ENCODE assay signal across 19 cellular contexts in the genomic region with DNA sequence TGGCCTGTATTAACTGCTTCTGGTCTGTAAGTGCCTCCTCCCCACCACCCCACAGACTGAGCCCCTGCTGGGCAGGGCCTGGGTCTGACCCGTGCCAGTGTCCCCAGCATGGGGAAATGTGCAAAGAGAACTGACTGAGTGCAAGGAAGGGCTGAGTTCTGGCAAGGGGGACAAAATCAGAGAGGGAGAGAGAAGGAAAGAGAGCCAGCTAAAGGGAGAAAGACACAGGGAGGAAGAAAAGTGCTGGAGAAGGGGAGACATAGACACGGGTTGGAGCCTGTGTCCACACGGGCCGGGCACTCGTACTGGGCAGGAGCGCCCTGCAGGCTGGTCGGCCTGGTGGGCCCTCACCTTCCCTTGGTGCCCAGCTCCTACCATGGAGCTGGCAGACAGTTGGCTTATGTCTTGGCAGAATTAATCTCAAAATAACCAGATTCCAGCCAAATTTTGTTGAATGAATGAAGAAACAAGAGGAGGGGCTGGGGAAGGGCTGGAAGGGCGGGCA. TPM values are rescaled to one million over a fixed set of nuclear protein-coding genes. Genes with fewer than 3 reads are reported as not detected.
DNase-seq lines count a peak whose midpoint lies in the region; ATAC-seq and TF ChIP-seq lines count a peak whose summit lies in the region.
"Had no signal": no experiment of that assay in that cellular context is flagged by ENCODE, and none has a peak within 500 bp of the region (broad histone marks: within the 10 kb centered on the region; RNA-seq: fewer than 3 reads in every experiment).

No MANE protein-coding gene starts in this region.

- peaks cover 51% of the 10 kb centered on the region for H3K36me3 Mint-ChIP-seq in activated T-cell treated with anti-CD3 and anti-CD28 coated beads, Interleukin-2, amount 50 U/mL, for 24 hours (ENCODE audit: low read depth)
- no peaks in the 10 kb centered on the region for H3K36me3 Mint-ChIP-seq in IgD-negative memory B cell
- H3K36me3 Mint-ChIP-seq in effector memory CD8-positive, alpha-beta T cell (ENCODE audit: insufficient read depth): peaks cover 59% of the 10 kb centered on the region
- no peaks in the 10 kb centered on the region for H3K36me3 Mint-ChIP-seq in type B pancreatic cell

- no peak overlapping the region for H2AFZ ChIP-seq in Karpas-422 (ENCODE audit: low read length)

- no peak for DNase-seq in activated T-cell treated with anti-CD3 and anti-CD28 coated beads, Interleukin-2, amount 50 U/mL, for 24 hours
- DNase-seq in activated T-cell treated with anti-CD3 and anti-CD28 coated beads for 4 hours (no peak), spleen (no peak), Karpas-422 (no peak), superior temporal gyrus (ENCODE audit: extremely low spot score) (no peak), type B pancreatic cell (ENCODE audit: extremely low spot score, unreplicated experiment) (no peak)
- DNase-seq in effector memory CD8-positive, alpha-beta T cell: no peak
- DNase-seq: ACHN; central memory CD4-positive, alpha-beta T cell; effector CD8-positive, alpha-beta T cell; EL; head of caudate nucleus; islet precursor cell; MG63; NCI-H187 treated with DMSO at 0.1 percent for 48 hours; stimulated activated naive CD4-positive, alpha-beta T cell treated with Interleukin-2 at 50 U/mL for 16 hours had no signal

- no peak for ATAC-seq in effector memory CD8-positive, alpha-beta T cell (replicated peaks)

- H3K9me2 ChIP-seq in Karpas-422 (replicated peaks; ENCODE audit: insufficient read depth, low read length): no peaks in the 10 kb centered on the region

- H3K4me1 Mint-ChIP-seq in activated T-cell treated with anti-CD3 and anti-CD28 coated beads, Interleukin-2, amount 50 U/mL, for 24 hours (ENCODE audit: low read depth): peaks cover 75% of the 10 kb centered on the region
- peaks cover 0 to 8% (median 5%) of the 10 kb centered on the region in 3 donors for H3K4me1 Mint-ChIP-seq in IgD-negative memory B cell
- H3K4me1 Mint-ChIP-seq in effector memory CD8-positive, alpha-beta T cell (ENCODE audit: low read depth in 2 of 2): peaks cover 62 to 85% of the 10 kb centered on the region in 2 donors
- peaks cover 7% of the 10 kb centered on the region for H3K4me1 Mint-ChIP-seq in type B pancreatic cell (ENCODE audit: unreplicated experiment)

- H3K9me3 ChIP-seq in spleen: no peaks in the 10 kb centered on the region
- H3K9me3 ChIP-seq in Karpas-422 (ENCODE audit: low read length): no peaks in the 10 kb centered on the region
- H3K9me3 ChIP-seq: MG63 had no signal

- no peak for TF ChIP-seq POLR2A in spleen (IDR thresholded peaks at IDR 0.05)

- H3K27me3 ChIP-seq in spleen (replicated peaks in 1 of 7): no peaks in the 10 kb centered on the region
- no peaks in the 10 kb centered on the region for H3K27me3 ChIP-seq in Karpas-422 (ENCODE audit: low read length)
- H3K27me3 ChIP-seq: MG63 had no signal

- intact Hi-C loops in spleen (cut with DNase I; ENCODE audit: low total_unique reads): no loop called here

- H3K36me3 ChIP-seq in spleen (no peaks in the 10 kb centered on the region), Karpas-422 (ENCODE audit: insufficient read depth, low read length) (no peaks in the 10 kb centered on the region)
- H3K36me3 ChIP-seq: MG63 had no signal

- peak overlapping the region; percentile 98 for H3K27ac Mint-ChIP-seq in activated T-cell treated with anti-CD3 and anti-CD28 coated beads, Interleukin-2, amount 50 U/mL, for 24 hours
- peak overlapping the region in 1 of 3 donors; percentile 80 for H3K27ac Mint-ChIP-seq in IgD-negative memory B cell
- H3K27ac Mint-ChIP-seq in effector memory CD8-positive, alpha-beta T cell: peak overlapping the region; percentile 78 to 95
- H3K27ac Mint-ChIP-seq in type B pancreatic cell: no peak overlapping the region

- H3K4me3 Mint-ChIP-seq in activated T-cell treated with anti-CD3 and anti-CD28 coated beads, Interleukin-2, amount 50 U/mL, for 24 hours: peak overlapping the region; percentile 97
- H3K4me3 Mint-ChIP-seq in IgD-negative memory B cell (peak overlapping the region in 3 of 4 donors; percentile 12 to 55 (median 54)), type B pancreatic cell (no peak overlapping the region)
- peak overlapping the region; percentile 89 to 97 for H3K4me3 Mint-ChIP-seq in effector memory CD8-positive, alpha-beta T cell

- H3K9me3 Mint-ChIP-seq in activated T-cell treated with anti-CD3 and anti-CD28 coated beads, Interleukin-2, amount 50 U/mL, for 24 hours: peaks cover 2% of the 10 kb centered on the region
- H3K9me3 Mint-ChIP-seq in IgD-negative memory B cell: no peaks in the 10 kb centered on the region
- H3K9me3 Mint-ChIP-seq in effector memory CD8-positive, alpha-beta T cell: peaks cover 0 to 4% of the 10 kb centered on the region in 2 donors
- no peaks in the 10 kb centered on the region for H3K9me3 Mint-ChIP-seq in type B pancreatic cell

- 69 to 84% (median 72%) methylated on average over 8 of the region's 8 CpGs for WGBS in spleen, 5 donors

- H3K4me3 ChIP-seq in spleen (peak overlapping the region in 7 of 8 donors; percentile 18 to 95 (median 35)), Karpas-422 (ENCODE audit: low read length) (no peak overlapping the region)
- H3K4me3 ChIP-seq: MG63 had no signal

- no peaks in the 10 kb centered on the region for H3K27me3 Mint-ChIP-seq in activated T-cell treated with anti-CD3 and anti-CD28 coated beads, Interleukin-2, amount 50 U/mL, for 24 hours
- no peaks in the 10 kb centered on the region for H3K27me3 Mint-ChIP-seq in IgD-negative memory B cell
- no peaks in the 10 kb centered on the region for H3K27me3 Mint-ChIP-seq in effector memory CD8-positive, alpha-beta T cell
- H3K27me3 Mint-ChIP-seq in type B pancreatic cell: peaks cover 3% of the 10 kb centered on the region

- H3K4me2 ChIP-seq in Karpas-422 (ENCODE audit: low read depth, low read length, poor library complexity, severe bottlenecking): no peak overlapping the region

- TF ChIP-seq CTCF in spleen (IDR thresholded peaks at IDR 0.05 in 8 of 11, conservative IDR thresholded peaks at IDR 0.05 in 3 of 11): no peak
- TF ChIP-seq CTCF in type B pancreatic cell (conservative IDR thresholded peaks at IDR 0.05): no peak

- H3K4me1 ChIP-seq in spleen (peaks cover 4 to 94% (median 31%) of the 10 kb centered on the region in 6 donors), Karpas-422 (ENCODE audit: low read length) (peaks cover 18% of the 10 kb centered on the region)

- no peak overlapping the region for H3K9ac ChIP-seq in Karpas-422 (ENCODE audit: low read length)

- no peaks in the 10 kb centered on the region for H4K20me1 ChIP-seq in Karpas-422 (ENCODE audit: insufficient read depth, low read depth, low read length)

- peaks cover 5% of the 10 kb centered on the region for H3K79me2 ChIP-seq in Karpas-422 (ENCODE audit: low read length)

- peak overlapping the region in 7 of 8 donors; percentile 34 to 97 (median 77) for H3K27ac ChIP-seq in spleen
- no peak overlapping the region for H3K27ac ChIP-seq in Karpas-422 (ENCODE audit: low read length)
- H3K27ac ChIP-seq: RWPE1 had no signal

RNA-seq across cellular contexts. Expression of gene NKG7, which starts 1.2 kb away (rescaled TPM):
- polyA plus RNA-seq in IgD-negative memory B cell: 66.0 TPM
- 100 to 1,000 TPM in 3 of 7 donors, 10 to 100 TPM in 4; 54.5 to 144 (median 94.1) TPM for total RNA-seq in spleen
- 10 to 100 TPM; 30.8 to 43.7 (median 37.8) TPM for polyA plus RNA-seq in spleen
- total RNA-seq in Karpas-422 (2014; rRNA removed; shearing (Covaris generic); ENCODE audit: low replicate concordance): not detected in 2 replicates
- not detected in 2 replicates for total RNA-seq in type B pancreatic cell (ENCODE audit: low replicate concordance)
- polyA plus RNA-seq: neural cell had no signal

RNA-seq across cellular contexts. Expression of gene CLDND2, which starts 2.4 kb away (rescaled TPM):
- polyA plus RNA-seq in IgD-negative memory B cell (not detected), spleen (1 to 10 TPM in 1 of 3 donors, under 1 TPM in 2; 0.36 to 3.4 (median 0.77) TPM)
- total RNA-seq in spleen (1 to 10 TPM in 5 of 7 donors, not detected in 2; 2.1 to 4.9 (median 2.5) TPM), type B pancreatic cell (ENCODE audit: low replicate concordance) (0.97 TPM in 1 of 2 replicates, not detected in the other)
- total RNA-seq in Karpas-422 (2014; rRNA removed; shearing (Covaris generic); ENCODE audit: low replicate concordance): 2.3 TPM in 1 of 2 replicates, not detected in the other
- polyA plus RNA-seq: neural cell had no signal

RNA-seq across cellular contexts. Expression of gene ETFB, which starts 5.0 kb away (rescaled TPM):
- polyA plus RNA-seq in IgD-negative memory B cell: 91.4 TPM
- total RNA-seq in spleen: 10 to 100 TPM; 41.4 to 78.0 (median 54.1) TPM
- 100 to 1,000 TPM in 1 of 3 donors, 10 to 100 TPM in 2; 81.6 to 133 (median 93.5) TPM for polyA plus RNA-seq in spleen
- 112 and 231 TPM in 2 replicates for total RNA-seq in Karpas-422 (2014; rRNA removed; shearing (Covaris generic); ENCODE audit: low replicate concordance)
- total RNA-seq in type B pancreatic cell (ENCODE audit: low replicate concordance): 76.3 and 81.9 TPM in 2 replicates

RNA-seq across cellular contexts. Expression of gene LIM2, which starts 16.5 kb away (rescaled TPM):
- polyA plus RNA-seq in IgD-negative memory B cell: 0.24 TPM
- total RNA-seq in spleen: not detected
- polyA plus RNA-seq in spleen: not detected
- total RNA-seq in Karpas-422 (2014; rRNA removed; shearing (Covaris generic); ENCODE audit: low replicate concordance): not detected in 2 replicates
- total RNA-seq in type B pancreatic cell (ENCODE audit: low replicate concordance): 19.5 TPM in 1 of 2 replicates, not detected in the other
- polyA plus RNA-seq: neural cell had no signal

RNA-seq across cellular contexts. Expression of gene C19orf84, which starts 19.2 kb away (rescaled TPM):
- not detected for polyA plus RNA-seq in IgD-negative memory B cell
- 1 to 10 TPM in 1 of 7 donors, under 1 TPM in 2, not detected in 4; 0.20 to 2.4 (median 0.28) TPM for total RNA-seq in spleen
- under 1 TPM; 0.13 to 0.23 (median 0.19) TPM for polyA plus RNA-seq in spleen
- not detected in 2 replicates for total RNA-seq in Karpas-422 (2014; rRNA removed; shearing (Covaris generic); ENCODE audit: low replicate concordance)
- 0.43 TPM in 1 of 2 replicates, not detected in the other for total RNA-seq in type B pancreatic cell (ENCODE audit: low replicate concordance)
- polyA plus RNA-seq: neural cell had no signal

Comparison
In these comparisons a context has a peak if more than half of its experiments do, and no peak if none do; other contexts are left out.
1. RNA of gene NKG7, which starts 1.2 kb away (total RNA-seq): 54.5 to 144 TPM in spleen; not detected in Karpas-422 and not detected in type B pancreatic cell; every median in the first group is over 10 times any median in the second.